Comparison of ENCODE assay signal across 8 cellular contexts in genomic region chr3:195863121-195864061, GRCh38. TPM values are rescaled to one million over a fixed set of nuclear protein-coding genes. Genes with fewer than 3 reads are reported as not detected.
DNase-seq lines count a peak whose midpoint lies in the region; ATAC-seq and TF ChIP-seq lines count a peak whose summit lies in the region.

No MANE protein-coding gene starts in this region.

- CTCF ChIA-PET in BJ (lab: Yijun Ruan, JAX) = interaction anchor here (0.6 to 10.7 kb wide), 8 partner anchors 8 to 98 kb away, joined by 3 to 268 read pairs (median 6); no protein-coding TSS in a partner anchor

- H3K4me3 ChIP-seq in BJ (ENCODE audit: low read depth, low read length) = no peak overlapping the region

- no peaks in the 10 kb centered on the region for H3K27me3 ChIP-seq in BJ (ENCODE audit: control insufficient read depth, insufficient read depth, low read length)

- peak; percentile 97 for TF ChIP-seq CTCF in BJ (IDR thresholded peaks at IDR 0.05; ENCODE audit: insufficient read depth, low read depth, low read length)

- DNase-seq in BJ (ENCODE audit: low read depth) = no peak
- DNase-seq in HCEC 1CT = peak; percentile 88
- peak; percentile 16 for DNase-seq in NOMO-1 treated with dmso at 0.1 percent for 144 hours (lab: John Stamatoyannopoulos, UW; ENCODE audit: unreplicated experiment)
- DNase-seq in activated CD8-positive, alpha-beta memory T cell treated with anti-CD3 and anti-CD28 coated beads, Interleukin-2, amount 50 U/mL, for 4 hours = peak; percentile 68
- peak; percentile 89 for DNase-seq in epidermal melanocyte (ENCODE audit: insufficient read length, low spot score)
- peak; percentile 92 for DNase-seq in myocyte (ENCODE audit: low read depth)
- DNase-seq in stimulated activated CD8-positive, alpha-beta memory T cell treated with anti-CD3 and anti-CD28 coated beads, Interleukin-4, amount 100 ng/mL, for 1 hour (ENCODE audit: low read depth in 2 of 2, low spot score in 1 of 2) = peak; percentile 26 to 31

- H3K36me3 ChIP-seq in BJ (ENCODE audit: control insufficient read depth, insufficient read depth, low read length) = peaks cover 12% of the 10 kb centered on the region

- no peak for ATAC-seq in HG02981 (IDR thresholded peaks at IDR 0.05; ENCODE audit: unreplicated experiment)

- POLR2A ChIA-PET in BJ (lab: Charles Lee) = no interaction called here

RNA-seq across cellular contexts. Expression of gene TNK2, which starts 45.0 kb away (rescaled TPM):
- polyA plus RNA-seq in BJ (2011; rRNA removed) = 4.5 and 6.3 TPM in 2 replicates
- polyA minus RNA-seq in BJ (2011; rRNA and poly(A)+ RNA removed) = 7.9 and 8.6 TPM in 2 replicates
- 50.2 and 53.5 TPM in 2 replicates for total RNA-seq in myocyte
- polyA plus RNA-seq in myocyte (2012) = 152 TPM

RNA-seq across cellular contexts. Expression of gene MUC4, which starts 51.7 kb away (rescaled TPM):
- polyA plus RNA-seq in BJ (2011; rRNA removed) = not detected in 2 replicates
- polyA minus RNA-seq in BJ (2011; rRNA and poly(A)+ RNA removed) = under 0.01 TPM in 1 of 2 replicates, not detected in the other
- total RNA-seq in myocyte = not detected in 2 replicates
- polyA plus RNA-seq in myocyte (2012) = 0.11 TPM
